8 cellular contexts compared by ENCODE assay signal in genomic region chr3:12993623-12994356, GRCh38.
DNase-seq lines count a peak whose midpoint lies in the region; ATAC-seq and TF ChIP-seq lines count a peak whose summit lies in the region.

No MANE protein-coding gene starts in this region.

- H3K27me3 ChIP-seq in Panc1 (ENCODE audit: control insufficient read depth, insufficient read depth, low read length) (no peaks in the 10 kb centered on the region), mucosa of stomach (ENCODE audit: control insufficient read depth, insufficient read depth, low read length) (peaks cover 6% of the 10 kb centered on the region)

- ATAC-seq in GM18867 (IDR thresholded peaks at IDR 0.05; ENCODE audit: unreplicated experiment) (peak; percentile 31), Panc1 (peak; percentile 68), GM21717 (IDR thresholded peaks at IDR 0.05; ENCODE audit: unreplicated experiment) (no peak)

- no peaks in the 10 kb centered on the region; the same call in 1 of the 2 replicates for H3K36me3 ChIP-seq in Panc1 (ENCODE audit: control insufficient read depth, insufficient read depth, low read length)
- H3K36me3 ChIP-seq in mucosa of stomach (ENCODE audit: control insufficient read depth, insufficient read depth, low read length) = no peaks in the 10 kb centered on the region

- H3K4me1 ChIP-seq in Panc1 (ENCODE audit: control insufficient read depth, insufficient read depth, low read length) = peaks cover 16% of the 10 kb centered on the region
- peaks cover 3% of the 10 kb centered on the region for H3K4me1 ChIP-seq in mucosa of stomach (ENCODE audit: control insufficient read depth, insufficient read depth, low read length)

- in situ Hi-C loops in ACHN (cut with HindIII; ENCODE audit: low pct_ligation_motif_present, low pct_unique_long_range_greater_than_20kb, low sequenced_read_pairs) (no loop called here), Panc1 (cut with HindIII; ENCODE audit: low pct_unique_long_range_greater_than_20kb, low sequenced_read_pairs) (no loop called here)

- H3K9me3 ChIP-seq in Panc1 (ENCODE audit: control insufficient read depth, insufficient read depth, low read depth, low read length) (no peaks in the 10 kb centered on the region), mucosa of stomach (ENCODE audit: control insufficient read depth, low read length) (no peaks in the 10 kb centered on the region)

- H3K4me3 ChIP-seq in Panc1 (ENCODE audit: low read depth in 2 of 2, low read length in 2 of 2) = peak overlapping the region; percentile 61 to 68
- H3K4me3 ChIP-seq in mucosa of stomach (ENCODE audit: low read length) = peak overlapping the region; percentile 71

- POLR2A ChIA-PET in Panc1 (lab: Charles Lee) = no interaction called here

- DNase-seq in ACHN (peak; percentile 20), Panc1 (ENCODE audit: low read depth, low spot score) (no peak), ecto neural progenitor cell (ENCODE audit: low spot score) (peak; percentile 73), NCI-H2029 (lab: John Stamatoyannopoulos, UW) (no peak), AML-193 (lab: John Stamatoyannopoulos, UW) (no peak)

- H3K27ac ChIP-seq in Panc1 (ENCODE audit: low read length) = no peak overlapping the region

- CTCF ChIA-PET in Panc1 (lab: Charles Lee) = no interaction called here

- TF ChIP-seq CTCF in Panc1 (IDR thresholded peaks at IDR 0.05) = no peak

- no TSS peak for BruUV-seq in Panc1 (replicated peaks; lab: Mats Ljungman, UMichigan)

- intact Hi-C loops in Panc1 (cut with micrococcal nuclease; ENCODE audit: unreplicated experiment) = loop anchor here (10.0 kb wide), 1 partner anchor 129 kb away; no protein-coding TSS in a partner anchor

- peak overlapping the region; percentile 91 for H3K9ac ChIP-seq in mucosa of stomach (ENCODE audit: low read length)

Comparison
In these comparisons a context has a peak if more than half of its experiments do, and no peak if none do; other contexts are left out.
1. DNase-seq: peak in ACHN (single experiment) and ecto neural progenitor cell (single experiment); none in Panc1 (single experiment), NCI-H2029 (single experiment) and AML-193 (0 of 2).